In genomic region chr19:56114711-56115110, GRCh38 we compare ENCODE assay signal across 1 cellular context.
TF ChIP-seq lines count a peak whose summit lies in the region.

No MANE protein-coding gene starts in this region.

TF ChIP-seq in H1, 55 proteins besides CTCF, POLR2A, EP300 and RAD21:
- TF ChIP-seq GTF2F1 (IDR thresholded peaks at IDR 0.05; ENCODE audit: borderline replicate concordance, low read depth, low read length) (no peak), USF2 (IDR thresholded peaks at IDR 0.05; ENCODE audit: low read length) (no peak), BACH1 (IDR thresholded peaks at IDR 0.05; ENCODE audit: low read length) (no peak), SAP30 (IDR thresholded peaks at IDR 0.05; ENCODE audit: insufficient read depth, insufficient replicate concordance, low read length) (no peak)
